ENCODE assay signal across 27 cellular contexts in genomic region chr3:114379266-114379665, GRCh38.
A peak's percentile ranks its signal among the peaks of the same experiment; 100 is the strongest.
DNase-seq lines count a peak whose midpoint lies in the region; ATAC-seq and TF ChIP-seq lines count a peak whose summit lies in the region.
"Had no signal": no experiment of that assay in that cellular context is flagged by ENCODE, and none has a peak within 500 bp of the region (broad histone marks: within the 10 kb centered on the region; RNA-seq: fewer than 3 reads in every experiment).

No MANE protein-coding gene starts in this region.

- H3K4me3 ChIP-seq in right atrium auricular region (no peak overlapping the region), skin epidermis (no peak overlapping the region)
- H3K4me3 ChIP-seq: A549, colonic mucosa, SK-N-MC, tibial artery had no signal

- no peaks in the 10 kb centered on the region for H3K9me3 ChIP-seq in right atrium auricular region
- H3K9me3 ChIP-seq: A549, colonic mucosa, tibial artery had no signal

- H3K27me3 ChIP-seq in right atrium auricular region = no peaks in the 10 kb centered on the region
- H3K27me3 ChIP-seq: brain microvascular endothelial cell, colonic mucosa, tibial artery had no signal

- DNase-seq in right atrium auricular region (ENCODE audit: low spot score) (no peak), left cardiac atrium (no peak), fibroblast of peridontal ligament (ENCODE audit: extremely low read depth) (peak; percentile 65), NCI-H446 treated with DMSO at 0.1 percent for 48 hours (lab: John Stamatoyannopoulos, UW) (no peak)
- DNase-seq in activated CD4-positive, alpha-beta T cell treated with anti-CD3 and anti-CD28 coated beads, Interleukin-2, amount 50 U/mL, for 1 hour = no peak
- DNase-seq: activated gamma-delta T cell treated with Interleukin-2 at 50 U/mL for 16 hours; activated naive CD8-positive, alpha-beta T cell treated with anti-CD3 and anti-CD28 coated beads, Interleukin-2, amount 50 U/mL, for 24 hours; brain microvascular endothelial cell; colonic mucosa; DMS79; effector memory CD8-positive, alpha-beta T cell; GOT3; naive thymus-derived CD4-positive, alpha-beta T cell; NCI-H146; NCI-H526; occipital lobe; retina; stimulated activated CD4-positive, alpha-beta T cell treated with anti-CD3 and anti-CD28 coated beads, Interleukin-12 subunit alpha, Interleukin-12 subunit beta, amount 100 ng/mL, for 4 hours; stimulated activated CD4-positive, alpha-beta T cell treated with anti-CD3 and anti-CD28 coated beads, Interleukin-4, amount 100 ng/mL, for 24 hours; stimulated activated naive CD4-positive, alpha-beta T cell treated with Interleukin-2 at 50 U/mL for 16 hours; T-helper 17 cell; tibial artery had no signal

- ATAC-seq in left cardiac atrium (no peak), GM18907 (IDR thresholded peaks at IDR 0.05; ENCODE audit: unreplicated experiment) (no peak), HG02981 (IDR thresholded peaks at IDR 0.05; ENCODE audit: unreplicated experiment) (no peak)
- ATAC-seq: A549; activated naive CD8-positive, alpha-beta T cell treated with anti-CD3 and anti-CD28 coated beads, Interleukin-2, amount 50 U/mL, for 24 hours; effector memory CD8-positive, alpha-beta T cell; naive thymus-derived CD4-positive, alpha-beta T cell; T-helper 17 cell had no signal

- H3K4me1 ChIP-seq in right atrium auricular region = peaks cover 0 to 71% of the 10 kb centered on the region in 2 donors
- H3K4me1 ChIP-seq: colonic mucosa had no signal

- H3K27ac ChIP-seq in right atrium auricular region (peak overlapping the region; percentile 42 to 79), skin epidermis (peak overlapping the region in 15 of 21 experiments; percentile 8 to 85 (median 67))
- H3K27ac ChIP-seq: A549, SK-N-MC had no signal

- peaks cover 17% of the 10 kb centered on the region for H3K36me3 ChIP-seq in right atrium auricular region
- H3K36me3 ChIP-seq: brain microvascular endothelial cell, colonic mucosa had no signal

- intact Hi-C loops in left cardiac atrium (cut with DNase I) = no loop called here

- TF ChIP-seq CTCF in right atrium auricular region (IDR thresholded peaks at IDR 0.05) = no peak
